ENCODE assay signal across 8 cellular contexts in genomic region chr19:9323919-9324583, GRCh38. TPM values are rescaled to one million over a fixed set of nuclear protein-coding genes. Genes with fewer than 3 reads are reported as not detected.
DNase-seq lines count a peak whose midpoint lies in the region; ATAC-seq and TF ChIP-seq lines count a peak whose summit lies in the region.

Gene ZNF559 (plus strand): TSS chr19:9324179. CDS start chr19:9338550, 14,371 bp downstream.

- H3K9ac ChIP-seq in iPS-15b (ENCODE audit: low read depth, low read length) (peak within 1 kb of the TSS; percentile 87), skeletal muscle satellite cell (ENCODE audit: low read depth, low read length) (peak within 1 kb of the TSS; percentile 90)

- peak; percentile 84 for ATAC-seq in HG03064 (IDR thresholded peaks at IDR 0.05; ENCODE audit: low read depth, unreplicated experiment)

- in situ Hi-C loops in brain microvascular endothelial cell (cut with HindIII; ENCODE audit: low pct_ligation_motif_present, low sequenced_read_pairs): no loop called here

- H3K4me1 ChIP-seq in A673 (ENCODE audit: insufficient read depth, low read length, poor library complexity, severe bottlenecking): no peaks in the 10 kb centered on the region
- no peaks in the 10 kb centered on the region for H3K4me1 ChIP-seq in iPS-15b (ENCODE audit: control insufficient read depth, insufficient read depth, low read length)
- peaks cover 4% of the 10 kb centered on the region for H3K4me1 ChIP-seq in skeletal muscle satellite cell (ENCODE audit: control insufficient read depth, insufficient read depth, low read length)

- H3K9me3 ChIP-seq in A673 (ENCODE audit: low read depth, low read length, poor library complexity, severe bottlenecking) (peaks cover 35% of the 10 kb centered on the region), iPS-15b (ENCODE audit: control insufficient read depth, insufficient read depth, low read length) (peaks cover 7% of the 10 kb centered on the region), skeletal muscle satellite cell (replicated peaks; ENCODE audit: low read length) (peaks cover 8% of the 10 kb centered on the region)

- CTCF ChIA-PET in A673 (lab: Charles Lee): no interaction called here

- H3K36me3 ChIP-seq in A673 (ENCODE audit: insufficient read depth, low read length, poor library complexity, severe bottlenecking) (peaks cover 16% of the 10 kb centered on the region), brain microvascular endothelial cell (replicated peaks) (no peaks in the 10 kb centered on the region), iPS-15b (ENCODE audit: control insufficient read depth, insufficient read depth, low read length) (peaks cover 3% of the 10 kb centered on the region), skeletal muscle satellite cell (ENCODE audit: insufficient read depth, low read length) (peaks cover 4% of the 10 kb centered on the region)

- no peaks in the 10 kb centered on the region for H3K27me3 ChIP-seq in A673 (replicated peaks; ENCODE audit: insufficient read depth, low read depth, low read length, poor library complexity)
- H3K27me3 ChIP-seq in brain microvascular endothelial cell (replicated peaks): no peaks in the 10 kb centered on the region
- H3K27me3 ChIP-seq in iPS-15b (ENCODE audit: control insufficient read depth, insufficient read depth, low read length): no peaks in the 10 kb centered on the region
- no peaks in the 10 kb centered on the region for H3K27me3 ChIP-seq in skeletal muscle satellite cell (ENCODE audit: control insufficient read depth, insufficient read depth, low read length)

- H3K4me3 ChIP-seq in A673 (ENCODE audit: low read depth, low read length, poor library complexity, severe bottlenecking): peak within 1 kb of the TSS; percentile 57
- peak within 1 kb of the TSS; percentile 75 for H3K4me3 ChIP-seq in brain microvascular endothelial cell (ENCODE audit: low read depth, low read length)
- peak within 1 kb of the TSS; percentile 58 for H3K4me3 ChIP-seq in iPS-15b (ENCODE audit: low read depth, low read length)
- H3K4me3 ChIP-seq in skeletal muscle satellite cell (ENCODE audit: low read length): peak within 1 kb of the TSS; percentile 97

- peak within 1 kb of the TSS; percentile 88 for H3K4me2 ChIP-seq in skeletal muscle satellite cell (ENCODE audit: low read length)

- TF ChIP-seq POLR2A in GM18526 (IDR thresholded peaks at IDR 0.05; ENCODE audit: extremely low read depth, insufficient read length): peak; percentile 47

- H3K27ac ChIP-seq in A673 (ENCODE audit: low read depth, low read length, poor library complexity, severe bottlenecking): peak within 1 kb of the TSS; percentile 60
- peak within 1 kb of the TSS; percentile 69 for H3K27ac ChIP-seq in brain microvascular endothelial cell

- DNase-seq in A673 (ENCODE audit: low spot score) (peak; percentile 96), NCI-H2107 treated with DMSO at 0.1 percent for 48 hours (lab: John Stamatoyannopoulos, UW; ENCODE audit: unreplicated experiment) (peak; percentile 96), UCSD-AML1 (lab: John Stamatoyannopoulos, UW; ENCODE audit: unreplicated experiment) (peak; percentile 94), brain microvascular endothelial cell (peak; percentile 96)

- BruUV-seq in A673 (replicated peaks; lab: Mats Ljungman, UMichigan): no TSS peak

- TF ChIP-seq CTCF in A673 (conservative IDR thresholded peaks at IDR 0.05; ENCODE audit: low read depth, low read length) (peak; percentile 43), brain microvascular endothelial cell (IDR thresholded peaks at IDR 0.05; ENCODE audit: low read depth, low read length, missing control alignments) (peak; percentile 64)

- intact Hi-C loops in A673 (cut with micrococcal nuclease; ENCODE audit: unreplicated experiment): no loop called here

- POLR2A ChIA-PET in A673 (lab: Charles Lee; ENCODE audit: low non-redundant PET): interaction anchor here (0.8 kb wide), 1 partner anchor 9 kb away, joined by 3 read pairs; no protein-coding TSS in a partner anchor

RNA-seq across cellular contexts. Expression of gene ZNF559, which starts in this region (rescaled TPM):
- total RNA-seq in A673 (2021): 12.3 and 17.2 TPM in 2 replicates
- 10.6 and 13.3 TPM in 2 replicates for total RNA-seq in skeletal muscle satellite cell (2012; rRNA removed)

Comparison
In these comparisons a context has a peak if more than half of its experiments do, and no peak if none do; other contexts are left out.
1. Peak in every context shown above with its lines: DNase-seq, ATAC-seq, H3K4me3 ChIP-seq and H3K27ac ChIP-seq.